9 cellular contexts compared by ENCODE assay signal in the genomic region with DNA sequence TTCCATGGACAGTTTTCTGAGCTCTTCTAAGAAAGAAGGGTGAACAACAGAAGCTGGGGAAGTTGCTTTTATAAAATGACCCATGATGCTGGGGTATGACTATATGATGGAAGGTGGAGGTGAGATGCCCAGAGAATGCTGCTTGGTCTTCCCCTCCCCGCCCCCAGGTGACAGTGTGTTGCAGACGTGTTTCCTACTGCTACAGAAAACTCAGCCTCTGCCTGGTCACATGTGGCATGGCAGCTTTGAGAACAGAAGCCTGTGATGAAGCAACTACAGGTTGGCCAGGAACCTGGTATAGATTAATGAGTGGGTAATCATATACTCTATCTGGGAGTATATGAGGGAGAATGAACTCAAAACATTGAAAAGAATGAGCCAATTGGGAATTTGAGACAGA.
"Had no signal": no experiment of that assay in that cellular context is flagged by ENCODE, and none has a peak within 500 bp of the region (broad histone marks: within the 10 kb centered on the region; RNA-seq: fewer than 3 reads in every experiment).

No MANE protein-coding gene starts in this region.

- H3K4me3 ChIP-seq: heart left ventricle, vagina had no signal

- H3K9me3 ChIP-seq: vagina had no signal

- DNase-seq: activated CD4-positive, alpha-beta memory T cell treated with anti-CD3 and anti-CD28 coated beads for 36 hours; activated CD8-positive, alpha-beta memory T cell treated with anti-CD3 and anti-CD28 coated beads, Interleukin-2, amount 50 U/mL, for 4 hours; activated T-cell treated with anti-CD3 and anti-CD28 coated beads, Interleukin-2, amount 50 U/mL, for 72 hours; aorta; heart left ventricle; left colon; nephron progenitor cell; stimulated activated CD4-positive, alpha-beta T cell treated with anti-CD3 and anti-CD28 coated beads, Interleukin-4, amount 100 ng/mL, for 4 hours had no signal

- H3K27ac ChIP-seq: heart left ventricle, vagina had no signal

- ATAC-seq: activated T-cell treated with anti-CD3 and anti-CD28 coated beads, Interleukin-2, amount 50 U/mL, for 72 hours; heart left ventricle; left colon had no signal

- H3K36me3 ChIP-seq: heart left ventricle, vagina had no signal

- H3K27me3 ChIP-seq: heart left ventricle, vagina had no signal
